In genomic region chr4:15005474-15006115, GRCh38 we compare ENCODE assay signal across 8 cellular contexts. TPM values are rescaled to one million over a fixed set of nuclear protein-coding genes. Genes with fewer than 3 reads are reported as not detected.
DNase-seq lines count a peak whose midpoint lies in the region; ATAC-seq and TF ChIP-seq lines count a peak whose summit lies in the region.

No MANE protein-coding gene starts in this region.

- ATAC-seq in T-cell (replicated peaks in 1 of 4) = no peak
- ATAC-seq in HG02973 (IDR thresholded peaks at IDR 0.05; ENCODE audit: unreplicated experiment) = no peak
- no peak for ATAC-seq in HG03175 (IDR thresholded peaks at IDR 0.05; ENCODE audit: unreplicated experiment)

- H3K4me3 ChIP-seq in GM12865 (ENCODE audit: low read depth, low read length) (peak overlapping the region; percentile 83), fibroblast of mammary gland (ENCODE audit: control insufficient read depth, low read depth, low read length) (peak overlapping the region; percentile 89), sigmoid colon (peak overlapping the region; percentile 95 to 99 (median 98))

- H3K9me3 Mint-ChIP-seq in T-cell = no peaks in the 10 kb centered on the region

- TF ChIP-seq EP300 in sigmoid colon (IDR thresholded peaks at IDR 0.05) = no peak

- no peaks in the 10 kb centered on the region for H3K27me3 ChIP-seq in sigmoid colon

- CTCF ChIA-PET in T-cell (lab: Charles Lee) = interaction anchor here in 1 of 2 donors (0.6 to 0.7 kb wide), 4 partner anchors 61 to 952 kb away, joined by 3 to 4 read pairs (median 4); no protein-coding TSS in a partner anchor

- POLR2A ChIA-PET in T-cell (lab: Charles Lee) = no interaction called here

- no peak for DNase-seq in GM12865 (ENCODE audit: low read depth)
- DNase-seq in T-cell = no peak
- no peak for DNase-seq in fibroblast of mammary gland (ENCODE audit: low read depth)
- DNase-seq in sigmoid colon = no peak
- DNase-seq in DMS153 (lab: John Stamatoyannopoulos, UW) = no peak
- no peak for DNase-seq in NCI-H2227 (lab: John Stamatoyannopoulos, UW; ENCODE audit: unreplicated experiment)

- intact Hi-C loops in sigmoid colon (cut with DNase I) = loop anchor here (10.0 kb wide), 3 partner anchors 401 to 1351 kb away; no protein-coding TSS in a partner anchor

- peak overlapping the region; percentile 96 to 100 (median 100) for H3K27ac ChIP-seq in sigmoid colon

- WGBS in sigmoid colon, 2 donors = 20 to 50% methylated on average over 4 of the region's 4 CpGs

- H3K4me3 Mint-ChIP-seq in T-cell = peak overlapping the region; percentile 88 to 93 (median 93)

- TF ChIP-seq POLR2A in sigmoid colon (IDR thresholded peaks at IDR 0.05) = no peak

- TF ChIP-seq CTCF in GM12865 (IDR thresholded peaks at IDR 0.05; ENCODE audit: insufficient read depth, low read depth, low read length, missing control alignments) (no peak), fibroblast of mammary gland (conservative IDR thresholded peaks at IDR 0.05; ENCODE audit: control insufficient read depth, insufficient read depth, low read depth, low read length) (no peak), sigmoid colon (IDR thresholded peaks at IDR 0.05) (no peak)

- peak overlapping the region; percentile 69 to 79 for H3K27ac Mint-ChIP-seq in T-cell

- peaks cover 17% of the 10 kb centered on the region for H3K36me3 Mint-ChIP-seq in T-cell

- peaks cover 0 to 9% (median 0%) of the 10 kb centered on the region in 4 donors for H3K36me3 ChIP-seq in sigmoid colon

- H3K4me1 Mint-ChIP-seq in T-cell = peaks cover 30 to 43% (median 39%) of the 10 kb centered on the region in 3 donors

- H3K4me1 ChIP-seq in sigmoid colon = peaks cover 0 to 57% (median 48%) of the 10 kb centered on the region in 4 donors

- no peaks in the 10 kb centered on the region for H3K27me3 Mint-ChIP-seq in T-cell

- H3K9me3 ChIP-seq in sigmoid colon = no peaks in the 10 kb centered on the region

RNA-seq across cellular contexts. Expression of gene CPEB2, which starts 3.3 kb away (rescaled TPM):
- total RNA-seq in T-cell (10 to 100 TPM; 14.8 to 32.3 (median 16.2) TPM), sigmoid colon (10 to 100 TPM; 27.5 to 39.2 (median 30.4) TPM)
- 1 to 10 TPM; 6.4 to 9.6 (median 7.2) TPM for polyA plus RNA-seq in sigmoid colon
